ENCODE assay signal across 26 cellular contexts in genomic region chr5:98845878-98846277, GRCh38.
"Had no signal": no experiment of that assay in that cellular context is flagged by ENCODE, and none has a peak within 500 bp of the region (broad histone marks: within the 10 kb centered on the region; RNA-seq: fewer than 3 reads in every experiment).

No MANE protein-coding gene starts in this region.

- H3K36me3 ChIP-seq: left lung, lower lobe of right lung, pancreas, prostate gland, suprapubic skin, thoracic aorta, tibial artery, vagina had no signal

- H3K27ac ChIP-seq: left lung, lower lobe of right lung, pancreas, prostate gland, skin epidermis, suprapubic skin, thoracic aorta, tibial artery, vagina had no signal

- H3K27ac Mint-ChIP-seq: naive thymus-derived CD4-positive, alpha-beta T cell; natural killer cell treated with Interleukin-12 subunit alpha and Interleukin-12 subunit beta and Interleukin-15 and Interleukin-18, amount 100 ng/mL, for 72 hours; stimulated activated effector memory CD8-positive, alpha-beta T cell treated with anti-CD3 and anti-CD28 coated beads, Interleukin-12 subunit alpha, Interleukin-12 subunit beta, amount 100 ng/mL, for 72 hours; stimulated activated naive CD8-positive, alpha-beta T cell treated with anti-CD3 and anti-CD28 coated beads, Interleukin-15, Interleukin-2, amounts not matched to agents 100 ng/mL and 50 ng/mL, for 24 hours; type B pancreatic cell had no signal

- DNase-seq: hippocampal formation; left colon; left lung; lower lobe of right lung; midbrain; mucosa of descending colon; naive thymus-derived CD4-positive, alpha-beta T cell; nucleus accumbens; posterior cingulate gyrus; retina; stimulated activated CD4-positive, alpha-beta T cell treated with anti-CD3 and anti-CD28 coated beads, Interleukin-4, amount 100 ng/mL, for 24 hours; stimulated activated naive CD4-positive, alpha-beta T cell; tibial artery had no signal

- H3K36me3 Mint-ChIP-seq: naive thymus-derived CD4-positive, alpha-beta T cell; natural killer cell treated with Interleukin-12 subunit alpha and Interleukin-12 subunit beta and Interleukin-15 and Interleukin-18, amount 100 ng/mL, for 72 hours; stimulated activated effector memory CD8-positive, alpha-beta T cell treated with anti-CD3 and anti-CD28 coated beads, Interleukin-12 subunit alpha, Interleukin-12 subunit beta, amount 100 ng/mL, for 72 hours; type B pancreatic cell had no signal

- H3K4me3 ChIP-seq: left lung, lower lobe of right lung, mucosa of descending colon, pancreas, prostate gland, skin epidermis, suprapubic skin, thoracic aorta, tibial artery, vagina had no signal

- H3K4me1 ChIP-seq: left lung, lower lobe of right lung, pancreas, suprapubic skin, tibial artery, vagina had no signal

- ATAC-seq: left colon; left lung; lower lobe of right lung; mucosa of descending colon; naive thymus-derived CD4-positive, alpha-beta T cell; natural killer cell treated with Interleukin-12 subunit alpha and Interleukin-12 subunit beta and Interleukin-15 and Interleukin-18, amount 100 ng/mL, for 72 hours; pancreas; right cardiac atrium; sciatic nerve; stimulated activated effector memory CD8-positive, alpha-beta T cell treated with anti-CD3 and anti-CD28 coated beads, Interleukin-12 subunit alpha, Interleukin-12 subunit beta, amount 100 ng/mL, for 72 hours had no signal

- H3K9me3 Mint-ChIP-seq: natural killer cell treated with Interleukin-12 subunit alpha and Interleukin-12 subunit beta and Interleukin-15 and Interleukin-18, amount 100 ng/mL, for 72 hours; stimulated activated effector memory CD8-positive, alpha-beta T cell treated with anti-CD3 and anti-CD28 coated beads, Interleukin-12 subunit alpha, Interleukin-12 subunit beta, amount 100 ng/mL, for 72 hours; stimulated activated naive CD8-positive, alpha-beta T cell treated with anti-CD3 and anti-CD28 coated beads, Interleukin-15, Interleukin-2, amounts not matched to agents 100 ng/mL and 50 ng/mL, for 24 hours had no signal

- H3K27me3 ChIP-seq: left lung, pancreas, suprapubic skin, tibial artery, vagina had no signal

- H3K4me1 Mint-ChIP-seq: naive thymus-derived CD4-positive, alpha-beta T cell; stimulated activated effector memory CD8-positive, alpha-beta T cell treated with anti-CD3 and anti-CD28 coated beads, Interleukin-12 subunit alpha, Interleukin-12 subunit beta, amount 100 ng/mL, for 72 hours had no signal

- H3K27me3 Mint-ChIP-seq: naive thymus-derived CD4-positive, alpha-beta T cell; natural killer cell treated with Interleukin-12 subunit alpha and Interleukin-12 subunit beta and Interleukin-15 and Interleukin-18, amount 100 ng/mL, for 72 hours; stimulated activated naive CD8-positive, alpha-beta T cell treated with anti-CD3 and anti-CD28 coated beads, Interleukin-15, Interleukin-2, amounts not matched to agents 100 ng/mL and 50 ng/mL, for 24 hours; type B pancreatic cell had no signal

- H3K9me3 ChIP-seq: lower lobe of right lung, pancreas, prostate gland, suprapubic skin, thoracic aorta, tibial artery, vagina had no signal

- FAIRE-seq: keratinocyte, pancreas had no signal

- H3K4me3 Mint-ChIP-seq: naive thymus-derived CD4-positive, alpha-beta T cell; natural killer cell treated with Interleukin-12 subunit alpha and Interleukin-12 subunit beta and Interleukin-15 and Interleukin-18, amount 100 ng/mL, for 72 hours; stimulated activated effector memory CD8-positive, alpha-beta T cell treated with anti-CD3 and anti-CD28 coated beads, Interleukin-12 subunit alpha, Interleukin-12 subunit beta, amount 100 ng/mL, for 72 hours; stimulated activated naive CD8-positive, alpha-beta T cell treated with anti-CD3 and anti-CD28 coated beads, Interleukin-15, Interleukin-2, amounts not matched to agents 100 ng/mL and 50 ng/mL, for 24 hours; type B pancreatic cell had no signal
